ENCODE assay signal across 12 cellular contexts in genomic region chr6:28656715-28657114, GRCh38.
DNase-seq lines count a peak whose midpoint lies in the region; ATAC-seq and TF ChIP-seq lines count a peak whose summit lies in the region.
"Had no signal": no experiment of that assay in that cellular context is flagged by ENCODE, and none has a peak within 500 bp of the region (broad histone marks: within the 10 kb centered on the region; RNA-seq: fewer than 3 reads in every experiment).

No MANE protein-coding gene starts in this region.

- peak overlapping the region; percentile 56 for H3K4me3 ChIP-seq in MG63
- H3K4me3 ChIP-seq in astrocyte of the cerebellum (ENCODE audit: low read depth, low read length), result peak overlapping the region; percentile 56

- H3K27ac Mint-ChIP-seq in activated CD4-positive, alpha-beta T cell treated with anti-CD3 and anti-CD28 coated beads, Interleukin-2, amount 10 ng/mL, durations not matched to agents 24 days and 14 days, result no peak overlapping the region
- H3K27ac Mint-ChIP-seq in neural crest cell (ENCODE audit: unreplicated experiment), result peak overlapping the region; percentile 89

- peaks cover 66% of the 10 kb centered on the region for H3K27me3 Mint-ChIP-seq in activated CD4-positive, alpha-beta T cell treated with anti-CD3 and anti-CD28 coated beads, Interleukin-2, amount 10 ng/mL, durations not matched to agents 24 days and 14 days
- H3K27me3 Mint-ChIP-seq in neural crest cell (ENCODE audit: low read depth), result peaks cover 40% of the 10 kb centered on the region

- DNase-seq in activated CD4-positive, alpha-beta T cell treated with anti-CD3 and anti-CD28 coated beads, Interleukin-2, amount 10 ng/mL, durations not matched to agents 24 days and 14 days, result no peak
- no peak for DNase-seq in activated CD4-positive, alpha-beta T cell treated with anti-CD3 and anti-CD28 coated beads, Interleukin-2, amount 50 U/mL, for 48 hours
- DNase-seq in MG63 (no peak), astrocyte of the cerebellum (ENCODE audit: low read depth) (no peak), neural crest cell (ENCODE audit: low read depth, low spot score) (no peak), posterior vena cava (ENCODE audit: low spot score) (no peak)
- DNase-seq: effector CD8-positive, alpha-beta T cell; NCI-H1694; sigmoid colon; tibial artery had no signal

- H3K36me3 ChIP-seq in MG63, result no peaks in the 10 kb centered on the region
- H3K36me3 ChIP-seq: sigmoid colon, tibial artery had no signal

- H3K9me3 Mint-ChIP-seq in activated CD4-positive, alpha-beta T cell treated with anti-CD3 and anti-CD28 coated beads, Interleukin-2, amount 10 ng/mL, durations not matched to agents 24 days and 14 days, result peaks cover 9% of the 10 kb centered on the region
- H3K9me3 Mint-ChIP-seq in neural crest cell, result no peaks in the 10 kb centered on the region

- intact Hi-C loops in activated CD4-positive, alpha-beta T cell treated with anti-CD3 and anti-CD28 coated beads, Interleukin-2, amount 10 ng/mL, durations not matched to agents 24 days and 14 days (cut with micrococcal nuclease), result loop anchor here (10.0 kb wide), 1 partner anchor 288 kb away; no protein-coding TSS in a partner anchor
- intact Hi-C loops in posterior vena cava (cut with DNase I), result no loop called here

- peaks cover 2% of the 10 kb centered on the region for H3K36me3 Mint-ChIP-seq in activated CD4-positive, alpha-beta T cell treated with anti-CD3 and anti-CD28 coated beads, Interleukin-2, amount 10 ng/mL, durations not matched to agents 24 days and 14 days (ENCODE audit: low read depth)
- H3K36me3 Mint-ChIP-seq in neural crest cell (ENCODE audit: low read depth), result peaks cover 2% of the 10 kb centered on the region

- ATAC-seq in GM21737 (IDR thresholded peaks at IDR 0.05; ENCODE audit: unreplicated experiment) (no peak), HG03432 (IDR thresholded peaks at IDR 0.05; ENCODE audit: unreplicated experiment) (no peak)

- no peaks in the 10 kb centered on the region for H3K9me3 ChIP-seq in MG63
- H3K9me3 ChIP-seq: sigmoid colon, tibial artery had no signal

- in situ Hi-C loops in astrocyte of the cerebellum (cut with HindIII; ENCODE audit: low sequenced_read_pairs), result no loop called here

- peak overlapping the region; percentile 80 for H3K4me3 Mint-ChIP-seq in activated CD4-positive, alpha-beta T cell treated with anti-CD3 and anti-CD28 coated beads, Interleukin-2, amount 10 ng/mL, durations not matched to agents 24 days and 14 days
- H3K4me3 Mint-ChIP-seq in neural crest cell, result peak overlapping the region; percentile 93

- no peaks in the 10 kb centered on the region for H3K27me3 ChIP-seq in MG63

- H3K4me1 Mint-ChIP-seq in activated CD4-positive, alpha-beta T cell treated with anti-CD3 and anti-CD28 coated beads, Interleukin-2, amount 10 ng/mL, durations not matched to agents 24 days and 14 days, result peaks cover 19% of the 10 kb centered on the region
- H3K4me1 Mint-ChIP-seq in neural crest cell, result peaks cover 30% of the 10 kb centered on the region

- no peak for TF ChIP-seq CTCF in astrocyte of the cerebellum (IDR thresholded peaks at IDR 0.05; ENCODE audit: low read depth, low read length, missing control alignments)
- TF ChIP-seq CTCF in neural crest cell (conservative IDR thresholded peaks at IDR 0.05), result no peak
